In the genomic region with DNA sequence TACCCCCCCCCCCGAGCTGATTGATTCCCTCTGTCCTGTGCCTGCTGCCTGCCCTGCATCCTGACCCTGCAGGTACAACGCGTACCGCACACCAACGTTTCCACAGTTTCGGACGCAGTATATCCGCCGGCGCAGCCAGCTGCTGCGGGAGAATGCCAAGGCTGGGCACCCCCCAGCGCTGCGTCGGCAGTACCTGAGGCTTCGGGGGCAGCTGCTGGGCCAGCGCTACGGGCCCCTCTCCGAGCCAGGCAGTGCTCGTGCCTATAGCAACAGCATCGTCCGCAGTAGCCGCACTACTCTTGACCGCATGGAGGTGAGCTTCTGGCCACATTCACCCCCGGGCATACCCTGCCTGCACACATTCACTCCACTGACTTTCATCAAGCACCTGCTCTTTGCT, we compare ENCODE assay signal across 9 cellular contexts. TPM values are rescaled to one million over a fixed set of nuclear protein-coding genes. Genes with fewer than 3 reads are reported as not detected.
DNase-seq lines count a peak whose midpoint lies in the region; ATAC-seq, FAIRE-seq and TF ChIP-seq lines count a peak whose summit lies in the region.
"Had no signal": no experiment of that assay in that cellular context is flagged by ENCODE, and none has a peak within 500 bp of the region (broad histone marks: within the 10 kb centered on the region; RNA-seq: fewer than 3 reads in every experiment).

No MANE protein-coding gene starts in this region.

- CTCF ChIA-PET in mammary epithelial cell (lab: Charles Lee; ENCODE audit: low non-redundant PET) = no interaction called here
- CTCF ChIA-PET in naive thymus-derived CD4-positive, alpha-beta T cell (lab: Charles Lee) = no interaction called here

- ATAC-seq in right cardiac atrium (no peak), left cardiac atrium (no peak), HG03520 (IDR thresholded peaks at IDR 0.05; ENCODE audit: unreplicated experiment) (no peak)
- no peak for ATAC-seq in naive thymus-derived CD4-positive, alpha-beta T cell

- H3K27me3 Mint-ChIP-seq in naive thymus-derived CD4-positive, alpha-beta T cell = peaks cover 0 to 2% (median 0%) of the 10 kb centered on the region in 5 donors

- H3K4me3 Mint-ChIP-seq in naive thymus-derived CD4-positive, alpha-beta T cell = peak overlapping the region in 9 of 10 donors; percentile 47 to 99 (median 91)

- dilution Hi-C loops in mammary epithelial cell (cut with HindIII; ENCODE audit: low sequenced_read_pairs) = no loop called here

- peak overlapping the region; percentile 65 for H3K4me2 ChIP-seq in mammary epithelial cell (ENCODE audit: insufficient read depth, low read depth, low read length)

- H3K4me1 Mint-ChIP-seq in naive thymus-derived CD4-positive, alpha-beta T cell = peaks cover 4 to 16% (median 11%) of the 10 kb centered on the region in 7 donors

- intact Hi-C loops in right cardiac atrium (cut with DNase I) = no loop called here
- intact Hi-C loops in left cardiac atrium (cut with DNase I) = no loop called here
- intact Hi-C loops in mammary epithelial cell (cut with micrococcal nuclease) = loop anchor here (10.0 kb wide), 1 partner anchor 114 kb away; no protein-coding TSS in a partner anchor
- intact Hi-C loops in naive thymus-derived CD4-positive, alpha-beta T cell (cut with micrococcal nuclease) = loop anchor here (1.0 to 10.0 kb wide), 8 partner anchors 33 to 445 kb away; a partner anchor contains a TSS

- TF ChIP-seq CTCF in mammary epithelial cell (conservative IDR thresholded peaks at IDR 0.05 in 1 of 2, IDR thresholded peaks at IDR 0.05 in 1 of 2; ENCODE audit: extremely low read depth in 1 of 2, insufficient read depth in 1 of 2, low read depth in 1 of 2, low read length in 2 of 2) = no peak

- no peak overlapping the region for H2AFZ ChIP-seq in mammary epithelial cell (ENCODE audit: low read depth, low read length)

- H3K27ac ChIP-seq in right cardiac atrium (ENCODE audit: low read length) (peak overlapping the region; percentile 48), mammary epithelial cell (ENCODE audit: insufficient read depth, low read depth, low read length) (peak overlapping the region; percentile 89)
- peak overlapping the region; percentile 94 for H3K27ac ChIP-seq in naive thymus-derived CD4-positive, alpha-beta T cell (ENCODE audit: low read depth, low read length)

- no peak for FAIRE-seq in GM12892 (lab: Jason Lieb, UNC)

- peaks cover 0 to 6% (median 0%) of the 10 kb centered on the region in 5 donors for H3K36me3 Mint-ChIP-seq in naive thymus-derived CD4-positive, alpha-beta T cell

- no peaks in the 10 kb centered on the region for H3K36me3 ChIP-seq in mammary epithelial cell (ENCODE audit: insufficient read depth, low read length)
- H3K36me3 ChIP-seq in naive thymus-derived CD4-positive, alpha-beta T cell (ENCODE audit: control insufficient read depth in 2 of 3, insufficient read depth in 3 of 3, low read length in 3 of 3) = peaks cover 0 to 21% (median 0%) of the 10 kb centered on the region in 3 experiments

- BruUV-seq in mammary epithelial cell (replicated peaks; lab: Mats Ljungman, UMichigan) = no TSS peak

- H3K27ac Mint-ChIP-seq in naive thymus-derived CD4-positive, alpha-beta T cell = peak overlapping the region in 7 of 9 donors; percentile 98 to 100 (median 99)

- H3K27me3 ChIP-seq in right cardiac atrium (ENCODE audit: control insufficient read depth, insufficient read depth) (no peaks in the 10 kb centered on the region), mammary epithelial cell (ENCODE audit: insufficient read depth, low read length) (no peaks in the 10 kb centered on the region)
- no peaks in the 10 kb centered on the region for H3K27me3 ChIP-seq in naive thymus-derived CD4-positive, alpha-beta T cell (ENCODE audit: control insufficient read depth in 2 of 2, insufficient read depth in 2 of 2, low read length in 2 of 2)
- H3K27me3 ChIP-seq: pancreas had no signal

- H3K4me3 ChIP-seq in right cardiac atrium (ENCODE audit: low read length) (peak overlapping the region; percentile 68), mammary epithelial cell (replicated peaks in 1 of 3; ENCODE audit: insufficient read depth in 1 of 3, low read depth in 2 of 3, low read length in 3 of 3) (peak overlapping the region; percentile 39 to 82 (median 40))
- no peak overlapping the region for H3K4me3 ChIP-seq in naive thymus-derived CD4-positive, alpha-beta T cell (ENCODE audit: low read length)

- H3K4me1 ChIP-seq in right cardiac atrium (ENCODE audit: control insufficient read depth, insufficient read depth, low read length) = no peaks in the 10 kb centered on the region
- H3K4me1 ChIP-seq in mammary epithelial cell (ENCODE audit: insufficient read depth, low read length) = peaks cover 7% of the 10 kb centered on the region
- peaks cover 0 to 8% of the 10 kb centered on the region in 2 donors for H3K4me1 ChIP-seq in naive thymus-derived CD4-positive, alpha-beta T cell (ENCODE audit: control insufficient read depth in 2 of 2, insufficient read depth in 2 of 2, low read length in 2 of 2)
- H3K4me1 ChIP-seq: pancreas had no signal

- TF ChIP-seq POLR2A in GM12892 (IDR thresholded peaks at IDR 0.05; ENCODE audit: low read depth, low read length) = no peak

- in situ Hi-C loops in mammary epithelial cell (cut with MboI; ENCODE audit: low sequenced_read_pairs in 2 of 2) = no loop called here

- H3K9me3 Mint-ChIP-seq in naive thymus-derived CD4-positive, alpha-beta T cell = peaks cover 0 to 7% (median 0%) of the 10 kb centered on the region in 11 donors

- H3K9ac ChIP-seq in mammary epithelial cell (ENCODE audit: insufficient read depth, low read length) = no peak overlapping the region

- POLR2A ChIA-PET in naive thymus-derived CD4-positive, alpha-beta T cell (lab: Charles Lee) = interaction anchor here (0.5 to 1.1 kb wide), 6 partner anchors 20 to 340 kb away, joined by 3 to 12 read pairs (median 4); a partner anchor contains a TSS

- no peaks in the 10 kb centered on the region for H4K20me1 ChIP-seq in mammary epithelial cell (ENCODE audit: insufficient read depth, low read length)

- peaks cover 13% of the 10 kb centered on the region for H3K79me2 ChIP-seq in mammary epithelial cell (ENCODE audit: insufficient read depth, low read length)

- no peaks in the 10 kb centered on the region for H3K9me3 ChIP-seq in right cardiac atrium (ENCODE audit: control insufficient read depth, low read length)
- peaks cover 2% of the 10 kb centered on the region for H3K9me3 ChIP-seq in mammary epithelial cell (replicated peaks; ENCODE audit: insufficient read depth, low read length)
- H3K9me3 ChIP-seq in naive thymus-derived CD4-positive, alpha-beta T cell (ENCODE audit: control insufficient read depth in 2 of 3, low read length in 3 of 3) = no peaks in the 10 kb centered on the region
- H3K9me3 ChIP-seq: pancreas had no signal

- 90% methylated on average over 24 of the region's 24 CpGs for WGBS in right cardiac atrium
- WGBS in mammary epithelial cell (ENCODE audit: low coverage, missing lambda C conversion rate) = 85% methylated on average over 5 of the region's 24 CpGs

- peak in 1 of 3 donors; percentile 58 for DNase-seq in right cardiac atrium
- no peak for DNase-seq in left cardiac atrium
- no peak for DNase-seq in mammary epithelial cell
- DNase-seq in naive thymus-derived CD4-positive, alpha-beta T cell = no peak
- no peak for DNase-seq in NCI-H2196 (lab: John Stamatoyannopoulos, UW; ENCODE audit: unreplicated experiment)
- no peak for DNase-seq in GM12892 (ENCODE audit: insufficient read length)
- DNase-seq in NCI-H1048 (lab: John Stamatoyannopoulos, UW) = no peak

RNA-seq across cellular contexts. Expression of a gene that starts 1.4 kb away (rescaled TPM):
- 100 to 1,000 TPM; 162 to 184 (median 166) TPM for total RNA-seq in right cardiac atrium
- 173 TPM for polyA plus RNA-seq in right cardiac atrium
- 100 to 1,000 TPM; 142 to 178 TPM for total RNA-seq in left cardiac atrium
- 10 to 100 TPM; 80.7 to 84.8 TPM for total RNA-seq in mammary epithelial cell
- polyA plus RNA-seq in mammary epithelial cell = 82.4 TPM
- 163 TPM for polyA minus RNA-seq in mammary epithelial cell
- total RNA-seq in naive thymus-derived CD4-positive, alpha-beta T cell = 10 to 100 TPM; 44.8 to 66.9 (median 54.4) TPM
- polyA plus RNA-seq in naive thymus-derived CD4-positive, alpha-beta T cell = 10 to 100 TPM; 27.5 to 33.2 TPM
- polyA plus RNA-seq in GM12892 (2012; ENCODE audit: missing spikeins) = 49.5 TPM

RNA-seq across cellular contexts. Expression of a gene that starts 24.4 kb away (rescaled TPM):
- 100 to 1,000 TPM; 100 to 221 (median 129) TPM for total RNA-seq in right cardiac atrium
- 71.4 TPM for polyA plus RNA-seq in right cardiac atrium
- total RNA-seq in left cardiac atrium = 100 to 1,000 TPM; 129 to 242 TPM
- total RNA-seq in mammary epithelial cell = 100 to 1,000 TPM; 246 to 289 TPM
- 212 TPM for polyA plus RNA-seq in mammary epithelial cell
- polyA minus RNA-seq in mammary epithelial cell = 215 TPM
- total RNA-seq in naive thymus-derived CD4-positive, alpha-beta T cell = 100 to 1,000 TPM; 176 to 374 (median 329) TPM
- 100 to 1,000 TPM; 242 to 254 TPM for polyA plus RNA-seq in naive thymus-derived CD4-positive, alpha-beta T cell
- 509 TPM for polyA plus RNA-seq in GM12892 (2012; ENCODE audit: missing spikeins)

RNA-seq across cellular contexts. Expression of a gene that starts 59.1 kb away (rescaled TPM):
- total RNA-seq in right cardiac atrium (10 to 100 TPM; 16.9 to 22.4 (median 18.5) TPM), left cardiac atrium (10 to 100 TPM; 12.4 to 18.1 TPM), mammary epithelial cell (10 to 100 TPM; 14.7 to 16.7 TPM)
- polyA plus RNA-seq in right cardiac atrium (8.0 TPM), mammary epithelial cell (13.1 TPM)
- polyA minus RNA-seq in mammary epithelial cell = 35.2 TPM
- 10 to 100 TPM; 20.2 to 31.2 (median 26.4) TPM for total RNA-seq in naive thymus-derived CD4-positive, alpha-beta T cell
- 10 to 100 TPM; 16.2 to 22.8 TPM for polyA plus RNA-seq in naive thymus-derived CD4-positive, alpha-beta T cell
- polyA plus RNA-seq in GM12892 (2012; ENCODE audit: missing spikeins) = 7.4 TPM

Comparison
In these comparisons a context has a peak if more than half of its experiments do, and no peak if none do; other contexts are left out.
1. intact Hi-C loops: an anchor here in mammary epithelial cell (10.0 kb wide) and naive thymus-derived CD4-positive, alpha-beta T cell (1.0 to 10.0 kb wide); none called in right cardiac atrium and left cardiac atrium.